Comparison of ENCODE assay signal across 18 cellular contexts in genomic region chr6:4861564-4861963, GRCh38.
"Had no signal": no experiment of that assay in that cellular context is flagged by ENCODE, and none has a peak within 500 bp of the region (broad histone marks: within the 10 kb centered on the region; RNA-seq: fewer than 3 reads in every experiment).

No MANE protein-coding gene starts in this region.

- H3K36me3 ChIP-seq: left lung, pancreas, sigmoid colon, thyroid gland had no signal

- H3K9me3 ChIP-seq: pancreas, thyroid gland had no signal

- H3K9me3 Mint-ChIP-seq: WTC11 had no signal

- DNase-seq: activated CD4-positive, alpha-beta memory T cell treated with anti-CD3 and anti-CD28 coated beads for 36 hours; activated CD4-positive, alpha-beta T cell treated with anti-CD3 and anti-CD28 coated beads for 36 hours; activated gamma-delta T cell treated with Interleukin-2 at 50 U/mL for 16 hours; activated naive CD8-positive, alpha-beta T cell treated with anti-CD3 and anti-CD28 coated beads for 36 hours; activated T-cell treated with anti-CD3 and anti-CD28 coated beads for 4 hours; amniotic stem cell; effector CD4-positive, alpha-beta T cell; head of caudate nucleus; left lung; naive B cell; pancreas; sigmoid colon; spleen; stimulated activated CD4-positive, alpha-beta T cell treated with anti-CD3 and anti-CD28 coated beads, Interleukin-4, amount 100 ng/mL, for 4 hours; thyroid gland had no signal

- ATAC-seq: activated CD4-positive, alpha-beta T cell treated with anti-CD3 and anti-CD28 coated beads for 36 hours; left lung; pancreas; stimulated activated memory B cell treated with anti-CD40 and anti-IgM and Interleukin-4, amounts not matched to agents 10 μg/mL and 1 μg/mL and 100 μg/mL, for 72 hours; WTC11 had no signal

- H3K4me3 ChIP-seq: left lung, pancreas, sigmoid colon, spleen, thyroid gland had no signal

- H3K27ac Mint-ChIP-seq: activated CD4-positive, alpha-beta memory T cell treated with anti-CD3 and anti-CD28 coated beads for 36 hours; activated CD4-positive, alpha-beta T cell treated with anti-CD3 and anti-CD28 coated beads for 36 hours; activated naive CD8-positive, alpha-beta T cell treated with anti-CD3 and anti-CD28 coated beads for 36 hours; activated T-helper 1 cell treated with anti-CD3 and anti-CD28 coated beads, Interleukin-12 subunit alpha, Interleukin-12 subunit beta, Interleukin-2, Interleukin-4 antibody, amounts not matched to agents 30 ng/mL and 10 ng/mL and 1 ng/mL, durations not matched to agents 14 hours and 24 hours and 36 hours; stimulated activated memory B cell treated with anti-CD40 and anti-IgM and Interleukin-4, amounts not matched to agents 10 μg/mL and 1 μg/mL and 100 μg/mL, for 72 hours had no signal

- H3K4me1 ChIP-seq: left lung, pancreas, thyroid gland had no signal

- H3K27me3 Mint-ChIP-seq: activated CD4-positive, alpha-beta memory T cell treated with anti-CD3 and anti-CD28 coated beads for 36 hours; activated CD4-positive, alpha-beta T cell treated with anti-CD3 and anti-CD28 coated beads for 36 hours; activated naive CD8-positive, alpha-beta T cell treated with anti-CD3 and anti-CD28 coated beads for 36 hours; naive B cell; stimulated activated memory B cell treated with anti-CD40 and anti-IgM and Interleukin-4, amounts not matched to agents 10 μg/mL and 1 μg/mL and 100 μg/mL, for 72 hours had no signal

- H3K27me3 ChIP-seq: left lung, pancreas, sigmoid colon, spleen, thyroid gland had no signal

- H3K4me3 Mint-ChIP-seq: activated CD4-positive, alpha-beta memory T cell treated with anti-CD3 and anti-CD28 coated beads for 36 hours; activated CD4-positive, alpha-beta T cell treated with anti-CD3 and anti-CD28 coated beads for 36 hours; activated naive CD8-positive, alpha-beta T cell treated with anti-CD3 and anti-CD28 coated beads for 36 hours; activated T-helper 1 cell treated with anti-CD3 and anti-CD28 coated beads, Interleukin-12 subunit alpha, Interleukin-12 subunit beta, Interleukin-2, Interleukin-4 antibody, amounts not matched to agents 30 ng/mL and 10 ng/mL and 1 ng/mL, durations not matched to agents 14 hours and 24 hours and 36 hours; naive B cell; stimulated activated memory B cell treated with anti-CD40 and anti-IgM and Interleukin-4, amounts not matched to agents 10 μg/mL and 1 μg/mL and 100 μg/mL, for 72 hours; WTC11 had no signal

- H3K27ac ChIP-seq: left lung, pancreas, sigmoid colon, spleen, thyroid gland had no signal
